ENCODE assay signal across 26 cellular contexts in genomic region chr3:187827723-187828122, GRCh38.
"Had no signal": no experiment of that assay in that cellular context is flagged by ENCODE, and none has a peak within 500 bp of the region (broad histone marks: within the 10 kb centered on the region; RNA-seq: fewer than 3 reads in every experiment).

No MANE protein-coding gene starts in this region.

- H3K4me3 ChIP-seq: dorsolateral prefrontal cortex, gastrocnemius medialis, heart left ventricle, left ventricle myocardium inferior, lower lobe of right lung, neural progenitor cell, prostate gland, right atrium auricular region, smooth muscle cell, stomach, testis, tibial artery had no signal

- H3K4me1 ChIP-seq: gastrocnemius medialis, heart left ventricle, left ventricle myocardium inferior, lower lobe of right lung, neural progenitor cell, prostate gland, right atrium auricular region, stomach, testis, tibial artery had no signal

- H3K4me3 Mint-ChIP-seq: nephron, neural progenitor cell, type B pancreatic cell had no signal

- H2AFZ ChIP-seq: neural progenitor cell had no signal

- H3K9me3 ChIP-seq: gastrocnemius medialis, heart left ventricle, left ventricle myocardium inferior, lower lobe of right lung, prostate gland, right atrium auricular region, stomach, testis, tibial artery had no signal

- H3K27me3 ChIP-seq: gastrocnemius medialis, heart left ventricle, neural progenitor cell, right atrium auricular region, stomach, testis, tibial artery had no signal

- ATAC-seq: gastrocnemius medialis; heart left ventricle; left cardiac atrium; lower lobe of right lung; sciatic nerve; stimulated activated effector memory CD8-positive, alpha-beta T cell treated with anti-CD3 and anti-CD28 coated beads, Interleukin-12 subunit alpha, Interleukin-12 subunit beta, amount 100 ng/mL, for 72 hours had no signal

- H3K27ac Mint-ChIP-seq: nephron, neural progenitor cell, type B pancreatic cell had no signal

- H3K9me3 Mint-ChIP-seq: nephron, neural progenitor cell, type B pancreatic cell had no signal

- H3K27me3 Mint-ChIP-seq: type B pancreatic cell had no signal

- FAIRE-seq: colon, islet of Langerhans had no signal

- H3K4me1 Mint-ChIP-seq: neural progenitor cell had no signal

- H3K27ac ChIP-seq: dorsolateral prefrontal cortex, gastrocnemius medialis, heart left ventricle, left ventricle myocardium inferior, lower lobe of right lung, neural progenitor cell, prostate gland, right atrium auricular region, stomach, testis, tibial artery had no signal

- H3K36me3 ChIP-seq: gastrocnemius medialis, heart left ventricle, left ventricle myocardium inferior, lower lobe of right lung, neural progenitor cell, prostate gland, right atrium auricular region, stomach, tibial artery had no signal

- H3K9ac ChIP-seq: neural progenitor cell had no signal

- H3K36me3 Mint-ChIP-seq: neural progenitor cell; stimulated activated effector memory CD8-positive, alpha-beta T cell treated with anti-CD3 and anti-CD28 coated beads, Interleukin-12 subunit alpha, Interleukin-12 subunit beta, amount 100 ng/mL, for 72 hours; type B pancreatic cell had no signal

- H3K4me2 ChIP-seq: neural progenitor cell, smooth muscle cell had no signal

- DNase-seq: dorsolateral prefrontal cortex; effector CD4-positive, alpha-beta T cell; foreskin fibroblast; gastrocnemius medialis; heart left ventricle; hippocampal formation; left cardiac atrium; left ventricle myocardium inferior; lower lobe of right lung; stimulated activated CD4-positive, alpha-beta T cell treated with anti-CD3 and anti-CD28 coated beads, Interleukin-12 subunit alpha, Interleukin-12 subunit beta, amount 100 ng/mL, for 4 hours; stimulated activated CD4-positive, alpha-beta T cell treated with anti-CD3 and anti-CD28 coated beads, Interleukin-1b, Interleukin-23, amount 100 ng/mL, for 48 hours; stimulated activated CD4-positive, alpha-beta T cell treated with anti-CD3 and anti-CD28 coated beads, Interleukin-4, amount 100 ng/mL, for 24 hours; stimulated activated naive CD4-positive, alpha-beta T cell treated with Interleukin-2 at 50 U/mL for 16 hours; stomach; testis; tibial artery had no signal
